In the genomic region with DNA sequence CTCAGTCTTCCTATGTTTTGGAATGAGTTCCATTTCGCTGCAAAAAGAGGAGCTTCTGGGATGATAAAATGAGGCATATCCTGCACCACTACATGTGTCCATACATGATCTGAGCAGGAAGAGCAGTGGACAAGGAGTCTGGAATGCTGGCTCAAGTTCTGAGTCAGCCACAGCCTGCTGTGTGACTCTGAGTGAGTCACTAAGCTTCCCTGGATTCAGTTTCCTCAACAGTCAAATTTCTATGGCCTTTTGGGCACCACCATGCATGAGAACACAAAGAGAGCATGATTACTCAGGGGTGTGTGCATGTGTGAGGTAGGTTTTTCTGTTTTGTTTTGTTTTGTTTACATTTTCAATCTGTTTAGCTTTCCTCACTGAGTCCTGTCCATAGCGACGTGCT, we compare ENCODE assay signal across 1 cellular context.
TF ChIP-seq lines count a peak whose summit lies in the region.

No MANE protein-coding gene starts in this region.

TF ChIP-seq in GM23338, 12 proteins besides CTCF, POLR2A, EP300 and RAD21 (continued from another document):
- TF ChIP-seq REST (IDR thresholded peaks at IDR 0.05; ENCODE audit: unreplicated experiment) (no peak), ETS1 (IDR thresholded peaks at IDR 0.05) (no peak), STAT1 (IDR thresholded peaks at IDR 0.05; ENCODE audit: unreplicated experiment) (no peak), NANOG (IDR thresholded peaks at IDR 0.05; ENCODE audit: borderline replicate concordance) (no peak), EZH2phosphoT487 (IDR thresholded peaks at IDR 0.05; ENCODE audit: unreplicated experiment) (no peak), ZNF331 (CRISPR knock-in tag; IDR thresholded peaks at IDR 0.05; ENCODE audit: low read depth) (no peak), CREB1 (CRISPR knock-in tag; IDR thresholded peaks at IDR 0.05; ENCODE audit: low read depth) (no peak), EZH2 (IDR thresholded peaks at IDR 0.05; ENCODE audit: low read depth, unreplicated experiment) (no peak), POLR2AphosphoS5 (IDR thresholded peaks at IDR 0.05; ENCODE audit: low read depth) (no peak), ZNF114 (CRISPR knock-in tag; IDR thresholded peaks at IDR 0.05) (no peak)
- TF ChIP-seq, protein P1, sequence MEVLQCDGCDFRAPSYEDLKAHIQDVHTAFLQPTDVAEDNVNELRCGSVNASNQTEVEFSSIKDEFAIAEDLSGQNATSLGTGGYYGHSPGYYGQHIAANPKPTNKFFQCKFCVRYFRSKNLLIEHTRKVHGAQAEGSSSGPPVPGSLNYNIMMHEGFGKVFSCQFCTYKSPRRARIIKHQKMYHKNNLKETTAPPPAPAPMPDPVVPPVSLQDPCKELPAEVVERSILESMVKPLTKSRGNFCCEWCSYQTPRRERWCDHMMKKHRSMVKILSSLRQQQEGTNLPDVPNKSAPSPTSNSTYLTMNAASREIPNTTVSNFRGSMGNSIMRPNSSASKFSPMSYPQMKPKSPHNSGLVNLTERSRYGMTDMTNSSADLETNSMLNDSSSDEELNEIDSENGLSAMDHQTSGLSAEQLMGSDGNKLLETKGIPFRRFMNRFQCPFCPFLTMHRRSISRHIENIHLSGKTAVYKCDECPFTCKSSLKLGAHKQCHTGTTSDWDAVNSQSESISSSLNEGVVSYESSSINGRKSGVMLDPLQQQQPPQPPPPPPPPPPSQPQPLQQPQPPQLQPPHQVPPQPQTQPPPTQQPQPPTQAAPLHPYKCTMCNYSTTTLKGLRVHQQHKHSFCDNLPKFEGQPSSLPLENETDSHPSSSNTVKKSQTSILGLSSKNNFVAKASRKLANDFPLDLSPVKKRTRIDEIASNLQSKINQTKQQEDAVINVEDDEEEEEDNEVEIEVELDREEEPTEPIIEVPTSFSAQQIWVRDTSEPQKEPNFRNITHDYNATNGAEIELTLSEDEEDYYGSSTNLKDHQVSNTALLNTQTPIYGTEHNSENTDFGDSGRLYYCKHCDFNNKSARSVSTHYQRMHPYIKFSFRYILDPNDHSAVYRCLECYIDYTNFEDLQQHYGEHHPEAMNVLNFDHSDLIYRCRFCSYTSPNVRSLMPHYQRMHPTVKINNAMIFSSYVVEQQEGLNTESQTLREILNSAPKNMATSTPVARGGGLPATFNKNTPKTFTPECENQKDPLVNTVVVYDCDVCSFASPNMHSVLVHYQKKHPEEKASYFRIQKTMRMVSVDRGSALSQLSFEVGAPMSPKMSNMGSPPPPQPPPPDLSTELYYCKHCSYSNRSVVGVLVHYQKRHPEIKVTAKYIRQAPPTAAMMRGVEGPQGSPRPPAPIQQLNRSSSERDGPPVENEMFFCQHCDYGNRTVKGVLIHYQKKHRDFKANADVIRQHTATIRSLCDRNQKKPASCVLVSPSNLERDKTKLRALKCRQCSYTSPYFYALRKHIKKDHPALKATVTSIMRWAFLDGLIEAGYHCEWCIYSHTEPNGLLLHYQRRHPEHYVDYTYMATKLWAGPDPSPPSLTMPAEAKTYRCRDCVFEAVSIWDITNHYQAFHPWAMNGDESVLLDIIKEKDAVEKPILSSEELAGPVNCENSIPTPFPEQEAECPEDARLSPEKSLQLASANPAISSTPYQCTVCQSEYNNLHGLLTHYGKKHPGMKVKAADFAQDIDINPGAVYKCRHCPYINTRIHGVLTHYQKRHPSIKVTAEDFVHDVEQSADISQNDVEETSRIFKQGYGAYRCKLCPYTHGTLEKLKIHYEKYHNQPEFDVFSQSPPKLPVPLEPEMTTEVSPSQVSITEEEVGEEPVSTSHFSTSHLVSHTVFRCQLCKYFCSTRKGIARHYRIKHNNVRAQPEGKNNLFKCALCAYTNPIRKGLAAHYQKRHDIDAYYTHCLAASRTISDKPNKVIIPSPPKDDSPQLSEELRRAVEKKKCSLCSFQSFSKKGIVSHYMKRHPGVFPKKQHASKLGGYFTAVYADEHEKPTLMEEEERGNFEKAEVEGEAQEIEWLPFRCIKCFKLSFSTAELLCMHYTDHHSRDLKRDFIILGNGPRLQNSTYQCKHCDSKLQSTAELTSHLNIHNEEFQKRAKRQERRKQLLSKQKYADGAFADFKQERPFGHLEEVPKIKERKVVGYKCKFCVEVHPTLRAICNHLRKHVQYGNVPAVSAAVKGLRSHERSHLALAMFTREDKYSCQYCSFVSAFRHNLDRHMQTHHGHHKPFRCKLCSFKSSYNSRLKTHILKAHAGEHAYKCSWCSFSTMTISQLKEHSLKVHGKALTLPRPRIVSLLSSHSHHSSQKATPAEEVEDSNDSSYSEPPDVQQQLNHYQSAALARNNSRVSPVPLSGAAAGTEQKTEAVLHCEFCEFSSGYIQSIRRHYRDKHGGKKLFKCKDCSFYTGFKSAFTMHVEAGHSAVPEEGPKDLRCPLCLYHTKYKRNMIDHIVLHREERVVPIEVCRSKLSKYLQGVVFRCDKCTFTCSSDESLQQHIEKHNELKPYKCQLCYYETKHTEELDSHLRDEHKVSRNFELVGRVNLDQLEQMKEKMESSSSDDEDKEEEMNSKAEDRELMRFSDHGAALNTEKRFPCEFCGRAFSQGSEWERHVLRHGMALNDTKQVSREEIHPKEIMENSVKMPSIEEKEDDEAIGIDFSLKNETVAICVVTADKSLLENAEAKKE (CRISPR knock-in tag; IDR thresholded peaks at IDR 0.05): no peak
